In the genomic region with DNA sequence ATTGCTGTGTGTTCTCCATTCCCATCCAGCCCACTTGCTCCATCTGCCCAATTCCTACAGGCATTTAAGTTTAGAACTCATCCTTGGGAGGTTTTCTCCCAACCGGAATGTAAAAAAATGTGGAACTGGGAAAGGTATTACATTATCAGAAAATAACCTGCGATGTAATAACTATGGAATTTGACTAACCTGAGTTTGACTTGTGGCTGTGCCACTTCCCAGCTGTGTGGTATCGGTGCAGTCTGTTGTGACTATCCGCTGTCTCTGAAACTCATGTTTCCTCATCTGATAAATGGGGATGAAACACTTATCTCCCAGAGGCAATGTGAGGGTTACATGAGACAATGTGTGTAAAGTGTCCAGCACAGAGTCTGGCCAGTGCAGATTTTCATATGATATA, we compare ENCODE assay signal across 19 cellular contexts.
DNase-seq lines count a peak whose midpoint lies in the region; TF ChIP-seq lines count a peak whose summit lies in the region.
"Had no signal": no experiment of that assay in that cellular context is flagged by ENCODE, and none has a peak within 500 bp of the region (broad histone marks: within the 10 kb centered on the region; RNA-seq: fewer than 3 reads in every experiment).

No MANE protein-coding gene starts in this region.

- no peak overlapping the region for H3K56ac ChIP-seq in mesendoderm (ENCODE audit: low read length)

- H3K36me3 Mint-ChIP-seq in immature natural killer cell, result no peaks in the 10 kb centered on the region
- no peaks in the 10 kb centered on the region for H3K36me3 Mint-ChIP-seq in activated T-helper 1 cell treated with anti-CD3 and anti-CD28 coated beads, Interleukin-12 subunit alpha, Interleukin-12 subunit beta, Interleukin-2, Interleukin-4 antibody, amounts not matched to agents 30 ng/mL and 10 ng/mL and 1 ng/mL, durations not matched to agents 14 hours and 24 hours and 36 hours (ENCODE audit: low read depth)
- H3K36me3 Mint-ChIP-seq: CD4-positive, CD25-positive, alpha-beta regulatory T cell had no signal

- CTCF ChIA-PET in RWPE1 (lab: Yijun Ruan, JAX), result interaction anchor here (1.1 kb wide), 1 partner anchor 38 kb away, joined by 3 read pairs; no protein-coding TSS in a partner anchor

- H3K23ac ChIP-seq in mesendoderm (ENCODE audit: low read length), result no peak overlapping the region

- peaks cover 0 to 4% (median 2%) of the 10 kb centered on the region in 3 donors for H3K27me3 Mint-ChIP-seq in immature natural killer cell (ENCODE audit: low read depth in 3 of 3)
- peaks cover 7% of the 10 kb centered on the region for H3K27me3 Mint-ChIP-seq in activated T-helper 1 cell treated with anti-CD3 and anti-CD28 coated beads, Interleukin-12 subunit alpha, Interleukin-12 subunit beta, Interleukin-2, Interleukin-4 antibody, amounts not matched to agents 30 ng/mL and 10 ng/mL and 1 ng/mL, durations not matched to agents 14 hours and 24 hours and 36 hours (ENCODE audit: insufficient read depth)

- intact Hi-C loops in vagina (cut with DNase I), result no loop called here
- intact Hi-C loops in activated T-helper 1 cell treated with anti-CD3 and anti-CD28 coated beads, Interleukin-12 subunit alpha, Interleukin-12 subunit beta, Interleukin-2, Interleukin-4 antibody, amounts not matched to agents 30 ng/mL and 10 ng/mL and 1 ng/mL, durations not matched to agents 14 hours and 24 hours and 36 hours (cut with micrococcal nuclease), result no loop called here

- POLR2A ChIA-PET in RWPE1 (lab: Yijun Ruan, JAX; ENCODE audit: low non-redundant PET), result no interaction called here

- H3K4me1 Mint-ChIP-seq in immature natural killer cell, result no peaks in the 10 kb centered on the region
- no peaks in the 10 kb centered on the region for H3K4me1 Mint-ChIP-seq in activated T-helper 1 cell treated with anti-CD3 and anti-CD28 coated beads, Interleukin-12 subunit alpha, Interleukin-12 subunit beta, Interleukin-2, Interleukin-4 antibody, amounts not matched to agents 30 ng/mL and 10 ng/mL and 1 ng/mL, durations not matched to agents 14 hours and 24 hours and 36 hours (ENCODE audit: low read depth)
- H3K4me1 Mint-ChIP-seq: CD4-positive, CD25-positive, alpha-beta regulatory T cell had no signal

- H3K4me1 ChIP-seq in mesendoderm (ENCODE audit: control insufficient read depth, low read depth, low read length) (peaks cover 8% of the 10 kb centered on the region), vagina (no peaks in the 10 kb centered on the region)
- H3K4me1 ChIP-seq: BE2C had no signal

- H3K4me2 ChIP-seq in mesendoderm (ENCODE audit: low read length), result no peak overlapping the region

- no CpG with 5 or more reads among the region's 4 CpGs for WGBS in mesendoderm (ENCODE audit: extremely low coverage, insufficient coverage, low lambda C conversion rate)

- H2BK120ac ChIP-seq in mesendoderm (ENCODE audit: low read depth, low read length), result no peak overlapping the region

- H2BK15ac ChIP-seq in mesendoderm (replicated peaks; ENCODE audit: low read depth), result no peak overlapping the region

- H3K36me3 ChIP-seq in mesendoderm (ENCODE audit: control insufficient read depth, insufficient read depth, low read length), result no peaks in the 10 kb centered on the region
- no peaks in the 10 kb centered on the region for H3K36me3 ChIP-seq in vagina
- H3K36me3 ChIP-seq: BE2C had no signal

- no peak overlapping the region for H3K4me3 Mint-ChIP-seq in immature natural killer cell
- H3K4me3 Mint-ChIP-seq in activated T-helper 1 cell treated with anti-CD3 and anti-CD28 coated beads, Interleukin-12 subunit alpha, Interleukin-12 subunit beta, Interleukin-2, Interleukin-4 antibody, amounts not matched to agents 30 ng/mL and 10 ng/mL and 1 ng/mL, durations not matched to agents 14 hours and 24 hours and 36 hours, result no peak overlapping the region
- H3K4me3 Mint-ChIP-seq: CD4-positive, CD25-positive, alpha-beta regulatory T cell had no signal

- H3K27me3 ChIP-seq in mesendoderm (ENCODE audit: insufficient read depth, low read length, poor library complexity) (no peaks in the 10 kb centered on the region), vagina (no peaks in the 10 kb centered on the region)
- H3K27me3 ChIP-seq: BE2C had no signal

- no peak overlapping the region for H2BK5ac ChIP-seq in mesendoderm (ENCODE audit: low read length)

- H3K9me3 Mint-ChIP-seq in immature natural killer cell, result peaks cover 0 to 9% (median 1%) of the 10 kb centered on the region in 6 donors
- no peaks in the 10 kb centered on the region for H3K9me3 Mint-ChIP-seq in activated T-helper 1 cell treated with anti-CD3 and anti-CD28 coated beads, Interleukin-12 subunit alpha, Interleukin-12 subunit beta, Interleukin-2, Interleukin-4 antibody, amounts not matched to agents 30 ng/mL and 10 ng/mL and 1 ng/mL, durations not matched to agents 14 hours and 24 hours and 36 hours

- no peak overlapping the region for H3K4ac ChIP-seq in mesendoderm (ENCODE audit: low read depth, low read length)

- H4K5ac ChIP-seq in mesendoderm (ENCODE audit: low read length), result no peak overlapping the region

- peaks cover 3% of the 10 kb centered on the region for H3K79me2 ChIP-seq in mesendoderm (ENCODE audit: control insufficient read depth, insufficient read depth, low read length)

- no peak overlapping the region for H4K8ac ChIP-seq in mesendoderm (ENCODE audit: low read depth, low read length)

- TF ChIP-seq CTCF in RWPE1 (conservative IDR thresholded peaks at IDR 0.05; ENCODE audit: low read depth) (no peak), vagina (IDR thresholded peaks at IDR 0.05) (no peak)

- peaks cover 10% of the 10 kb centered on the region for H3K79me1 ChIP-seq in mesendoderm (ENCODE audit: low read length)

- H3K9me3 ChIP-seq in vagina, result no peaks in the 10 kb centered on the region
- H3K9me3 ChIP-seq: BE2C had no signal

- no peak overlapping the region for H3K4me3 ChIP-seq in mesendoderm (ENCODE audit: low read length)
- no peak overlapping the region for H3K4me3 ChIP-seq in vagina

- no peak overlapping the region for H3K27ac ChIP-seq in RWPE1
- H3K27ac ChIP-seq in epithelial cell of prostate, result peak overlapping the region; percentile 72
- H3K27ac ChIP-seq in mesendoderm (ENCODE audit: low read depth, low read length), result no peak overlapping the region
- no peak overlapping the region for H3K27ac ChIP-seq in vagina

- H3K18ac ChIP-seq in mesendoderm (ENCODE audit: low read length), result no peak overlapping the region

- no peak overlapping the region for H3K9ac ChIP-seq in mesendoderm (ENCODE audit: low read length)

- no peak overlapping the region for H3K27ac Mint-ChIP-seq in immature natural killer cell
- H3K27ac Mint-ChIP-seq in activated T-helper 1 cell treated with anti-CD3 and anti-CD28 coated beads, Interleukin-12 subunit alpha, Interleukin-12 subunit beta, Interleukin-2, Interleukin-4 antibody, amounts not matched to agents 30 ng/mL and 10 ng/mL and 1 ng/mL, durations not matched to agents 14 hours and 24 hours and 36 hours, result no peak overlapping the region
- H3K27ac Mint-ChIP-seq: CD4-positive, CD25-positive, alpha-beta regulatory T cell had no signal

- no peak for TF ChIP-seq POLR2A in vagina (IDR thresholded peaks at IDR 0.05)

- DNase-seq in RWPE1 (ENCODE audit: low spot score) (peak; percentile 42), epithelial cell of prostate (ENCODE audit: low read depth, low spot score) (no peak), mesendoderm (peak; percentile 37), immature natural killer cell (no peak), vagina (ENCODE audit: extremely low spot score in 2 of 2) (no peak), NCI-H2171 (lab: John Stamatoyannopoulos, UW) (no peak)
- DNase-seq in activated T-helper 1 cell treated with anti-CD3 and anti-CD28 coated beads, Interleukin-12 subunit alpha, Interleukin-12 subunit beta, Interleukin-2, Interleukin-4 antibody, amounts not matched to agents 30 ng/mL and 10 ng/mL and 1 ng/mL, durations not matched to agents 14 hours and 24 hours and 36 hours (ENCODE audit: low spot score), result no peak
- DNase-seq: BE2C; CD4-positive, CD25-positive, alpha-beta regulatory T cell; DMS79; KG1; MV-4-11; NCI-H1105 treated with DMSO at 0.1 percent for 48 hours; NCI-H2081 treated with DMSO at 0.1 percent for 48 hours; NCI-H446 treated with DMSO at 0.1 percent for 48 hours; NCI-H526 treated with DMSO at 0.1 percent for 48 hours; OCI-M1; RPMI8226; SIG-M5 had no signal

- no peak overlapping the region for H2AK5ac ChIP-seq in mesendoderm (ENCODE audit: low read length)

Comparison
In these comparisons a context has a peak if more than half of its experiments do, and no peak if none do; other contexts are left out.
1. DNase-seq: peak in RWPE1 (single experiment) and mesendoderm (single experiment); none in epithelial cell of prostate (single experiment), immature natural killer cell (0 of 3), vagina (0 of 2), activated T-helper 1 cell treated with anti-CD3 and anti-CD28 coated beads, Interleukin-12 subunit alpha, Interleukin-12 subunit beta, Interleukin-2, Interleukin-4 antibody, amounts not matched to agents 30 ng/mL and 10 ng/mL and 1 ng/mL, durations not matched to agents 14 hours and 24 hours and 36 hours (single experiment) and NCI-H2171 (single experiment).